8 cellular contexts compared by ENCODE assay signal in the genomic region with DNA sequence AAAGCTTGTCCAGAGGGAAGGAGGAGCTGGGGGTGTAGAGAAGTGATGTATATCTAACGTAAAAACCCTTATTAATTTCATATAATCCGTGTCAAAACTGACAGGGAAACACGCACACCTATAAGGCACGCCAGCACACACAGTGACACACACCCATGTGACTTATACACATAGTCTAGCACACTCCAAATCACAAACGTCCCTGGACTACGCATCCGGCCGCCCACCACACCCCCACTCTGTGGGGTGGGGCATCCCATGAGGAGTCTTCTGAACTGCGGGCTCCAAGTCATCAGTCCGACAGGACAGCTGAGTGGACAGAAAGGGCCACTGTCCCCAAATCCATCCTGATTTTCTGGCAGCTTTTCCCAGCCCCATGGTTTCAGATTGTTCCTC. TPM values are rescaled to one million over a fixed set of nuclear protein-coding genes. Genes with fewer than 3 reads are reported as not detected.
A peak's percentile ranks its signal among the peaks of the same experiment; 100 is the strongest.
DNase-seq lines count a peak whose midpoint lies in the region; ATAC-seq and TF ChIP-seq lines count a peak whose summit lies in the region.

No MANE protein-coding gene starts in this region.

- H3K9me3 ChIP-seq in neutrophil (no peaks in the 10 kb centered on the region), tibial artery (no peaks in the 10 kb centered on the region)

- H3K36me3 ChIP-seq in neutrophil (peaks cover 15% of the 10 kb centered on the region), tibial artery (peaks cover 0 to 18% (median 6%) of the 10 kb centered on the region in 3 donors)

- TF ChIP-seq CTCF in 22Rv1 (IDR thresholded peaks at IDR 0.05) (no peak), fibroblast of the aortic adventitia (IDR thresholded peaks at IDR 0.05; ENCODE audit: insufficient read depth, low read length) (no peak), neutrophil (IDR thresholded peaks at IDR 0.05) (no peak), tibial artery (IDR thresholded peaks at IDR 0.05) (no peak)

- ATAC-seq in GM19438 (IDR thresholded peaks at IDR 0.05; ENCODE audit: low read depth, unreplicated experiment) (peak; percentile 33), HG03139 (IDR thresholded peaks at IDR 0.05; ENCODE audit: unreplicated experiment) (no peak)
- ATAC-seq in activated T-cell treated with anti-CD3 and anti-CD28 coated beads, Interleukin-2, amount 50 U/mL, for 72 hours (replicated peaks in 1 of 2): peak; percentile 72 to 79

- H3K27me3 Mint-ChIP-seq in activated T-cell treated with anti-CD3 and anti-CD28 coated beads, Interleukin-2, amount 50 U/mL, for 72 hours (ENCODE audit: low read depth): no peaks in the 10 kb centered on the region

- DNase-seq in NCI-H460 (ENCODE audit: extremely low read depth, low read depth) (peak; percentile 25), fibroblast of the aortic adventitia (ENCODE audit: low read depth) (peak; percentile 54), tibial artery (peak; percentile 65 to 86)
- peak; percentile 51 to 53 for DNase-seq in activated T-cell treated with anti-CD3 and anti-CD28 coated beads, Interleukin-2, amount 50 U/mL, for 72 hours

- H3K4me3 ChIP-seq in fibroblast of the aortic adventitia (ENCODE audit: low read depth, low read length) (peak overlapping the region; percentile 91), neutrophil (ENCODE audit: low read depth in 1 of 2, low read length in 1 of 2) (peak overlapping the region; percentile 52 to 56), tibial artery (peak overlapping the region; percentile 92 to 100)

- no peaks in the 10 kb centered on the region for H3K9me3 Mint-ChIP-seq in activated T-cell treated with anti-CD3 and anti-CD28 coated beads, Interleukin-2, amount 50 U/mL, for 72 hours

- peaks cover 0 to 1% of the 10 kb centered on the region in 2 donors for H3K36me3 Mint-ChIP-seq in activated T-cell treated with anti-CD3 and anti-CD28 coated beads, Interleukin-2, amount 50 U/mL, for 72 hours (ENCODE audit: insufficient read depth in 2 of 2)

- H3K27me3 ChIP-seq in neutrophil (peaks cover 24% of the 10 kb centered on the region), tibial artery (no peaks in the 10 kb centered on the region)

- H3K27ac ChIP-seq in 22Rv1 (peak overlapping the region; percentile 84), neutrophil (no peak overlapping the region), tibial artery (peak overlapping the region; percentile 97 to 98)

- H3K27ac Mint-ChIP-seq in activated T-cell treated with anti-CD3 and anti-CD28 coated beads, Interleukin-2, amount 50 U/mL, for 72 hours: peak overlapping the region; percentile 74

- intact Hi-C loops in tibial artery (cut with DNase I; ENCODE audit: low total_unique reads): no loop called here

- H3K4me1 ChIP-seq in neutrophil (ENCODE audit: control insufficient read depth in 1 of 2, insufficient read depth in 1 of 2, low read depth in 1 of 2, low read length in 1 of 2): peaks cover 11 to 15% of the 10 kb centered on the region in 2 experiments
- H3K4me1 ChIP-seq in tibial artery: peaks cover 0 to 62% (median 51%) of the 10 kb centered on the region in 4 donors

- H3K4me3 Mint-ChIP-seq in activated T-cell treated with anti-CD3 and anti-CD28 coated beads, Interleukin-2, amount 50 U/mL, for 72 hours: peak overlapping the region; percentile 58 to 87

- H3K4me1 Mint-ChIP-seq in activated T-cell treated with anti-CD3 and anti-CD28 coated beads, Interleukin-2, amount 50 U/mL, for 72 hours (ENCODE audit: low read depth): peaks cover 54% of the 10 kb centered on the region

RNA-seq across cellular contexts. Expression of gene PEA15, which starts 0.8 kb away (rescaled TPM):
- 57.5 and 63.5 TPM in 2 replicates for total RNA-seq in NCI-H460 (2014; rRNA removed; shearing (Covaris generic))
- polyA plus RNA-seq in NCI-H460 (2014; cell fraction: nucleus; rRNA removed): 29.0 and 44.6 TPM in 2 replicates
- 10 to 100 TPM; 28.3 to 32.8 TPM for total RNA-seq in activated T-cell treated with anti-CD3 and anti-CD28 coated beads, Interleukin-2, amount 50 U/mL, for 72 hours
- total RNA-seq in fibroblast of the aortic adventitia (ENCODE audit: low replicate concordance): 72.1 and 224 TPM in 2 replicates

RNA-seq across cellular contexts. Expression of gene CASQ1, which starts 15.6 kb away (rescaled TPM):
- total RNA-seq in NCI-H460 (2014; rRNA removed; shearing (Covaris generic)): not detected in 2 replicates
- polyA plus RNA-seq in NCI-H460 (2014; cell fraction: nucleus; rRNA removed): not detected in 2 replicates
- total RNA-seq in activated T-cell treated with anti-CD3 and anti-CD28 coated beads, Interleukin-2, amount 50 U/mL, for 72 hours: not detected
- 0.18 TPM in 1 of 2 replicates, not detected in the other for total RNA-seq in fibroblast of the aortic adventitia (ENCODE audit: low replicate concordance)

RNA-seq across cellular contexts. Expression of gene ATP1A4, which starts 54.6 kb away (rescaled TPM):
- not detected in 2 replicates for total RNA-seq in NCI-H460 (2014; rRNA removed; shearing (Covaris generic))
- polyA plus RNA-seq in NCI-H460 (2014; cell fraction: nucleus; rRNA removed): not detected in 2 replicates
- total RNA-seq in activated T-cell treated with anti-CD3 and anti-CD28 coated beads, Interleukin-2, amount 50 U/mL, for 72 hours: not detected
- not detected in 2 replicates for total RNA-seq in fibroblast of the aortic adventitia (ENCODE audit: low replicate concordance)

RNA-seq across cellular contexts. Expression of gene DCAF8, which starts 56.4 kb away (rescaled TPM):
- total RNA-seq in NCI-H460 (2014; rRNA removed; shearing (Covaris generic)): 90.9 and 125 TPM in 2 replicates
- polyA plus RNA-seq in NCI-H460 (2014; cell fraction: nucleus; rRNA removed): 328 and 373 TPM in 2 replicates
- total RNA-seq in activated T-cell treated with anti-CD3 and anti-CD28 coated beads, Interleukin-2, amount 50 U/mL, for 72 hours: 100 to 1,000 TPM; 246 to 280 TPM
- total RNA-seq in fibroblast of the aortic adventitia (ENCODE audit: low replicate concordance): 63.0 and 76.6 TPM in 2 replicates

Comparison
In these comparisons a context has a peak if more than half of its experiments do, and no peak if none do; other contexts are left out.
1. DNase-seq: peak in every context shown above with its lines; median percentile 76 in tibial artery; 54 in fibroblast of the aortic adventitia; 52 in activated T-cell treated with anti-CD3 and anti-CD28 coated beads, Interleukin-2, amount 50 U/mL, for 72 hours; 25 in NCI-H460.